ENCODE assay signal across 24 cellular contexts in genomic region chr17:2542456-2542855, GRCh38. TPM values are rescaled to one million over a fixed set of nuclear protein-coding genes. Genes with fewer than 3 reads are reported as not detected.
DNase-seq lines count a peak whose midpoint lies in the region; ATAC-seq, FAIRE-seq and TF ChIP-seq lines count a peak whose summit lies in the region.
"Had no signal": no experiment of that assay in that cellular context is flagged by ENCODE, and none has a peak within 500 bp of the region (broad histone marks: within the 10 kb centered on the region; RNA-seq: fewer than 3 reads in every experiment).

No MANE protein-coding gene starts in this region.

- TF ChIP-seq CTCF in K562 (IDR thresholded peaks at IDR 0.05 in 2 of 3, conservative IDR thresholded peaks at IDR 0.05 in 1 of 3; ENCODE audit: insufficient read depth in 2 of 3, low read depth in 1 of 3, low read length in 3 of 3) = no peak

- H4K20me1 ChIP-seq in K562 (replicated peaks; ENCODE audit: control insufficient read depth, insufficient read depth, low read length) = no peaks in the 10 kb centered on the region

- TF ChIP-seq POLR2A in K562 (conservative IDR thresholded peaks at IDR 0.05) = no peak

- no peaks in the 10 kb centered on the region for H3K9me3 ChIP-seq in K562 (replicated peaks; ENCODE audit: control insufficient read depth, insufficient read depth, low read depth, low read length)
- H3K9me3 ChIP-seq in HAP-1 = no peaks in the 10 kb centered on the region
- H3K9me3 ChIP-seq: BE2C, right lobe of liver, stomach had no signal

- H3K36me3 ChIP-seq in K562 (ENCODE audit: control insufficient read depth, insufficient read depth, low read length) = no peaks in the 10 kb centered on the region
- no peaks in the 10 kb centered on the region for H3K36me3 ChIP-seq in HAP-1 (replicated peaks)
- H3K36me3 ChIP-seq: BE2C, right lobe of liver, stomach had no signal

- CTCF ChIA-PET in K562 (lab: Yijun Ruan, JAX; ENCODE audit: low intra/inter-chr PET ratio) = no interaction called here

- H3K4me1 ChIP-seq in K562 (replicated peaks in 1 of 2; ENCODE audit: control insufficient read depth in 2 of 2, insufficient read depth in 2 of 2, low read length in 2 of 2) = peaks cover 5 to 6% of the 10 kb centered on the region in 2 experiments; a peak in 3 of 5 replicates
- H3K4me1 ChIP-seq in HAP-1 = no peaks in the 10 kb centered on the region
- H3K4me1 ChIP-seq: BE2C had no signal

- POLR2A ChIA-PET in K562 (lab: Yijun Ruan, JAX) = interaction anchor here (1.6 kb wide), 1 partner anchor 11 kb away, joined by 5 read pairs; no protein-coding TSS in a partner anchor

- in situ Hi-C loops in K562 (cut with MboI) (no loop called here), HAP-1 (cut with MboI; ENCODE audit: low sequenced_read_pairs) (no loop called here)

- H3K9ac ChIP-seq in K562 (ENCODE audit: insufficient read depth in 1 of 2, low read depth in 2 of 2, low read length in 2 of 2) = peak overlapping the region in 1 of 2 experiments; percentile 35; a peak in 1 of 4 replicates

- peak overlapping the region; percentile 70 for H3K4me2 ChIP-seq in K562 (ENCODE audit: insufficient read depth, low read length)

- H3K27me3 ChIP-seq in K562 (ENCODE audit: control insufficient read depth in 2 of 2, insufficient read depth in 2 of 2, low read length in 2 of 2) = no peaks in the 10 kb centered on the region
- no peaks in the 10 kb centered on the region for H3K27me3 ChIP-seq in HAP-1 (ENCODE audit: low read depth)
- H3K27me3 ChIP-seq: BE2C, right lobe of liver had no signal

- 0% methylated on average over 6 of the region's 7 CpGs for WGBS in K562 (ENCODE audit: insufficient coverage, low coverage, missing lambda C conversion rate)

- FAIRE-seq in K562 (lab: Jason Lieb, UNC) = no peak
- FAIRE-seq: urothelium cell line had no signal

- H3K27ac ChIP-seq in K562 (ENCODE audit: extremely low read depth, low read depth, low read length) = no peak overlapping the region
- H3K27ac ChIP-seq: HL-60, right lobe of liver, stomach had no signal

- TF ChIP-seq EP300 in K562 (IDR thresholded peaks at IDR 0.05; ENCODE audit: low read length) = no peak

- peak overlapping the region; percentile 72 for H2AFZ ChIP-seq in K562 (ENCODE audit: low read depth, low read length)

- H3K79me2 ChIP-seq in K562 (ENCODE audit: control insufficient read depth, insufficient read depth, low read length) = no peaks in the 10 kb centered on the region

- no peak for TF ChIP-seq RAD21 in K562 (CRISPR knock-in tag; conservative IDR thresholded peaks at IDR 0.05 in 1 of 2, IDR thresholded peaks at IDR 0.05 in 1 of 2)

- BruUV-seq in K562 (replicated peaks; lab: Mats Ljungman, UMichigan) = no TSS peak

- no peaks in the 10 kb centered on the region for H3K9me1 ChIP-seq in K562 (ENCODE audit: control insufficient read depth, insufficient read depth, low read length)

- intact Hi-C loops in K562 (cut with micrococcal nuclease) = no loop called here

- peak; percentile 31 for DNase-seq in NCI-H2171 treated with DMSO at 0.1 percent for 48 hours (lab: John Stamatoyannopoulos, UW)
- DNase-seq in NCI-H2171 (lab: John Stamatoyannopoulos, UW) = no peak
- DNase-seq in K562 (ENCODE audit: extremely low read depth in 1 of 4, low spot score in 3 of 4) = peak in 2 of 4 experiments; percentile 17 to 31
- DNase-seq in putamen (ENCODE audit: low spot score) = peak; percentile 51
- DNase-seq in HAP-1 (ENCODE audit: low spot score in 2 of 2) = no peak
- no peak for DNase-seq in EL
- DNase-seq: 8988T; activated CD4-positive, alpha-beta T cell treated with anti-CD3 and anti-CD28 coated beads, Interleukin-2, amount 50 U/mL, for 4 hours; activated naive CD4-positive, alpha-beta T cell treated with anti-CD3 and anti-CD28 coated beads for 36 hours; BE2C; Calu3; effector memory CD4-positive, alpha-beta T cell; glutamatergic neuron; left ventricle myocardium superior; NCI-H146; NCI-H2227 treated with DMSO at 0.1 percent for 48 hours; occipital lobe; right lobe of liver; stimulated activated CD4-positive, alpha-beta T cell treated with anti-CD3 and anti-CD28 coated beads, Interleukin-1b, Interleukin-23, amount 100 ng/mL, for 48 hours; stomach had no signal

- H3K4me3 ChIP-seq in K562 (no peak overlapping the region), HAP-1 (no peak overlapping the region)
- H3K4me3 ChIP-seq: right lobe of liver, stomach had no signal

- ATAC-seq in GM19351 (IDR thresholded peaks at IDR 0.05; ENCODE audit: unreplicated experiment) (peak; percentile 70), K562 (peak; percentile 73), HG03571 (IDR thresholded peaks at IDR 0.05; ENCODE audit: unreplicated experiment) (no peak)
- ATAC-seq: left ventricle myocardium superior had no signal

TF ChIP-seq in K562, 482 proteins besides CTCF, POLR2A, EP300 and RAD21 (continues in another document):
- TF ChIP-seq PBX2 (CRISPR knock-in tag; IDR thresholded peaks at IDR 0.05; ENCODE audit: low read depth) (no peak), PBX2 (tag; conservative IDR thresholded peaks at IDR 0.05; ENCODE audit: low read depth) (peak; percentile 55), ATF7 (IDR thresholded peaks at IDR 0.05) (no peak), U2AF2 (optimal IDR thresholded peaks at IDR 0.05; ENCODE audit: low read depth, low read length) (no peak), C11orf30 (IDR thresholded peaks at IDR 0.05; ENCODE audit: low read depth) (peak; percentile 46; the same call in 1 of the 2 replicates), ZKSCAN8 (CRISPR knock-in tag; IDR thresholded peaks at IDR 0.05) (no peak), ZNF583 (CRISPR knock-in tag; IDR thresholded peaks at IDR 0.05) (no peak), ZNF274 (IDR thresholded peaks at IDR 0.05; ENCODE audit: borderline replicate concordance, low read depth, low read length) (no peak)

RNA-seq across cellular contexts. Expression of gene METTL16, which starts 30.8 kb away (rescaled TPM):
- 67.8 and 76.9 TPM in 2 replicates for total RNA-seq in K562 (2011; cell fraction: chromatin; rRNA removed; ENCODE audit: low replicate concordance)
- 30.4 and 43.4 TPM in 2 replicates for total RNA-seq in K562 (2011; cell fraction: nucleolus; rRNA removed)
- total RNA-seq in K562 (2011; cell fraction: nucleoplasm; rRNA removed) = 41.6 and 50.4 TPM in 2 replicates
- total RNA-seq in K562 (2014; rRNA removed) (15.9 and 20.2 TPM in 2 replicates), K562 (2014; rRNA removed; fragmentation: Illumina TruSeq; extraction: Trizol) (20.6 and 22.0 TPM in 2 replicates), K562 (2015; rRNA removed; fragmentation: Illumina TruSeq; extraction: Trizol) (18.3 and 18.5 TPM in 2 replicates), K562 (2021) (26.9 and 30.5 TPM in 2 replicates)
- polyA plus RNA-seq in K562 (2011; rRNA removed) (17.3 and 19.8 TPM in 2 replicates), K562 (2014; fragmentation: Illumina TruSeq; extraction: Trizol) (18.4 and 20.8 TPM in 2 replicates), K562 (2014; fragmentation: Nextera tagmentation; extraction: Ambion mirVana) (10 to 100 TPM; 12.1 to 14.1 TPM), K562 (2014; rRNA removed) (20.1 and 23.3 TPM in 2 replicates)
- 12.4 and 17.1 TPM in 2 replicates for polyA plus RNA-seq in K562 (2011; cell fraction: cytosol; rRNA removed)
- polyA plus RNA-seq in K562 (2011; cell fraction: nucleus; rRNA removed) = 18.0 and 18.1 TPM in 2 replicates
- polyA plus RNA-seq in K562 (2012) = 11.4 and 15.8 TPM in 2 replicates
- polyA minus RNA-seq in K562 (2011; rRNA and poly(A)+ RNA removed) = 24.5 and 25.3 TPM in 2 replicates
- polyA minus RNA-seq in K562 (2011; cell fraction: cytosol; rRNA and poly(A)+ RNA removed) = 11.8 and 18.0 TPM in 2 replicates
- 17.9 and 33.7 TPM in 2 replicates for polyA minus RNA-seq in K562 (2011; cell fraction: nucleus; rRNA and poly(A)+ RNA removed)

RNA-seq across cellular contexts. Expression of gene PAFAH1B1, which starts 51.0 kb away (rescaled TPM):
- total RNA-seq in K562 (2011; cell fraction: chromatin; rRNA removed; ENCODE audit: low replicate concordance) = 62.7 and 148 TPM in 2 replicates
- 24.2 and 29.3 TPM in 2 replicates for total RNA-seq in K562 (2011; cell fraction: nucleolus; rRNA removed)
- total RNA-seq in K562 (2011; cell fraction: nucleoplasm; rRNA removed) = 59.6 and 81.6 TPM in 2 replicates
- total RNA-seq in K562 (2014; rRNA removed) (23.8 and 32.6 TPM in 2 replicates), K562 (2014; rRNA removed; fragmentation: Illumina TruSeq; extraction: Trizol) (54.6 and 66.5 TPM in 2 replicates), K562 (2015; rRNA removed; fragmentation: Illumina TruSeq; extraction: Trizol) (45.0 and 48.2 TPM in 2 replicates), K562 (2021) (66.4 and 72.4 TPM in 2 replicates)
- polyA plus RNA-seq in K562 (2011; rRNA removed) (46.8 and 55.2 TPM in 2 replicates), K562 (2014; fragmentation: Illumina TruSeq; extraction: Trizol) (40.2 and 48.8 TPM in 2 replicates), K562 (2014; fragmentation: Nextera tagmentation; extraction: Ambion mirVana) (10 to 100 TPM; 32.1 to 37.3 TPM), K562 (2014; rRNA removed) (23.3 and 27.3 TPM in 2 replicates)
- 14.9 and 28.2 TPM in 2 replicates for polyA plus RNA-seq in K562 (2011; cell fraction: cytosol; rRNA removed)
- polyA plus RNA-seq in K562 (2011; cell fraction: nucleus; rRNA removed) = 28.5 and 44.1 TPM in 2 replicates
- 48.1 and 57.4 TPM in 2 replicates for polyA plus RNA-seq in K562 (2012)
- 64.6 and 80.0 TPM in 2 replicates for polyA minus RNA-seq in K562 (2011; rRNA and poly(A)+ RNA removed)
- 25.8 and 42.9 TPM in 2 replicates for polyA minus RNA-seq in K562 (2011; cell fraction: cytosol; rRNA and poly(A)+ RNA removed)
- 10.2 and 16.9 TPM in 2 replicates for polyA minus RNA-seq in K562 (2011; cell fraction: nucleus; rRNA and poly(A)+ RNA removed)

Comparison
In these comparisons a context has a peak if more than half of its experiments do, and no peak if none do; other contexts are left out.
1. DNase-seq: peak in NCI-H2171 treated with DMSO at 0.1 percent for 48 hours (single experiment) and putamen (single experiment); none in NCI-H2171 (single experiment), HAP-1 (0 of 2) and EL (single experiment).